Comparison of ENCODE assay signal across 1 cellular context in genomic region chr1:2585318-2586092, GRCh38.
TF ChIP-seq lines count a peak whose summit lies in the region.

No MANE protein-coding gene starts in this region.

TF ChIP-seq in GM12878, 131 proteins besides CTCF, POLR2A, EP300 and RAD21 (continued from another document):
- TF ChIP-seq ZBTB4 (CRISPR knock-in tag; IDR thresholded peaks at IDR 0.05) (no peak), IRF3 (IDR thresholded peaks at IDR 0.05) (no peak), MYB (IDR thresholded peaks at IDR 0.05; ENCODE audit: borderline replicate concordance, low read depth, low read length) (no peak), DPF2 (IDR thresholded peaks at IDR 0.05) (peak; percentile 43; the same call in 1 of the 2 replicates), ASH2L (IDR thresholded peaks at IDR 0.05; ENCODE audit: borderline replicate concordance, low read depth) (no peak), CUX1 (IDR thresholded peaks at IDR 0.05; ENCODE audit: insufficient replicate concordance, low read depth, low read length) (no peak), TAF1 (IDR thresholded peaks at IDR 0.05; ENCODE audit: borderline replicate concordance, low read depth, low read length) (peak; percentile 11; the same call in 1 of the 2 replicates), TCF12 (IDR thresholded peaks at IDR 0.05; ENCODE audit: low read depth, low read length) (peak; percentile 48; the same call in 1 of the 2 replicates), SMC3 (IDR thresholded peaks at IDR 0.05; ENCODE audit: borderline replicate concordance, low read length) (peak; percentile 21; the same call in 1 of the 2 replicates)
